2 cellular contexts compared by ENCODE assay signal in the genomic region with DNA sequence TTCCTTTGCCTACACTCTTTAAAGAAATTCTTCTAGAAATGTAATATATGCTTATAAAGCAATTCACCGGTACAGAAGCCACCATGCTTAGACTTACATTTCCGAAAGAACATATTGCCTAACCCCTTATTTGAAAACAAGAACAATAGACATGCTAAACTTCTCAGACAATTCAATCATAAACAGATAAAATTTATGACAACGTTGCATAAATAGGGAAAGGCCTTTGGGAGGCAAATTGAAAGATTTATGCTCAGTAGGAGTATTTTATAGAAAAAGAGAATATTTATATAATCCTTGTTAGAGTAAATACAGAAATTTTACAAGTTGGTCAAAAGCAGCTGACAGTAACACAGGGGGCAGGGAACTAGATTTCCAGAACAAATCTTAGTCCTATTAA.
TF ChIP-seq lines count a peak whose summit lies in the region.

No MANE protein-coding gene starts in this region.

TF ChIP-seq in A549, 52 proteins besides CTCF, POLR2A, EP300 and RAD21:
- TF ChIP-seq MAFK (IDR thresholded peaks at IDR 0.05; ENCODE audit: partially characterized antibody): peak; percentile 27
- TF ChIP-seq JUNB (IDR thresholded peaks at IDR 0.05): no peak

TF ChIP-seq in IMR-90, 13 proteins besides CTCF, POLR2A, EP300 and RAD21:
- TF ChIP-seq MAFK (IDR thresholded peaks at IDR 0.05; ENCODE audit: low read depth, low read length) (peak; percentile 8; the same call in 1 of the 2 replicates), FOS (IDR thresholded peaks at IDR 0.05; ENCODE audit: low read depth, low read length) (no peak)
